13 cellular contexts compared by ENCODE assay signal in genomic region chr1:235902638-235903542, GRCh38. TPM values are rescaled to one million over a fixed set of nuclear protein-coding genes. Genes with fewer than 3 reads are reported as not detected.
DNase-seq lines count a peak whose midpoint lies in the region; ATAC-seq, FAIRE-seq and TF ChIP-seq lines count a peak whose summit lies in the region.
"Had no signal": no experiment of that assay in that cellular context is flagged by ENCODE, and none has a peak within 500 bp of the region (broad histone marks: within the 10 kb centered on the region; RNA-seq: fewer than 3 reads in every experiment).

No MANE protein-coding gene starts in this region.

- peak overlapping the region; percentile 20 for H2AFZ ChIP-seq in astrocyte (ENCODE audit: low read depth, low read length)

- H3K27ac Mint-ChIP-seq in astrocyte (ENCODE audit: unreplicated experiment) = peak overlapping the region; percentile 13
- H3K27ac Mint-ChIP-seq: activated T-helper 17 cell treated with anti-CD3 and anti-CD28 coated beads, Interleukin-2, amount 50 U/mL, for 72 hours; effector memory CD8-positive, alpha-beta T cell; T-helper 1 cell treated with Interleukin-12 subunit alpha and Interleukin-12 subunit beta and Interleukin-4 antibody, amounts not matched to agents 30 μg/mL and 1 μg/mL, for 36 hours had no signal

- FAIRE-seq in HTR-8/SVneo (lab: Jason Lieb, UNC) (peak; percentile 26), astrocyte (lab: Jason Lieb, UNC) (no peak)

- H3K4me3 ChIP-seq in astrocyte (ENCODE audit: insufficient read depth, low read depth, low read length) (no peak overlapping the region), left lung (no peak overlapping the region), gastroesophageal sphincter (no peak overlapping the region)
- H3K4me3 ChIP-seq: skin epidermis had no signal

- H3K27ac ChIP-seq in astrocyte (ENCODE audit: low read depth, low read length) (no peak overlapping the region), left lung (peak overlapping the region; percentile 31 to 40), gastroesophageal sphincter (no peak overlapping the region)

- DNase-seq in AG20443 (ENCODE audit: low spot score) (peak; percentile 53), HTR-8/SVneo (ENCODE audit: insufficient read length, low spot score) (peak; percentile 79), astrocyte (ENCODE audit: low read depth) (peak; percentile 83), left lung (peak; percentile 77 to 79), SHP77 (lab: John Stamatoyannopoulos, UW) (no peak), Kasumi-1 (lab: John Stamatoyannopoulos, UW) (no peak)
- DNase-seq: effector memory CD8-positive, alpha-beta T cell; MV-4-11 had no signal

- ATAC-seq in left lung (peak; percentile 83), HG03342 (IDR thresholded peaks at IDR 0.05; ENCODE audit: unreplicated experiment) (no peak), gastroesophageal sphincter (no peak)
- ATAC-seq: activated T-helper 17 cell treated with anti-CD3 and anti-CD28 coated beads, Interleukin-2, amount 50 U/mL, for 72 hours; effector memory CD8-positive, alpha-beta T cell had no signal

- no peaks in the 10 kb centered on the region for H3K36me3 Mint-ChIP-seq in astrocyte (ENCODE audit: low read depth, unreplicated experiment)

- peak overlapping the region; percentile 55 for H3K4me2 ChIP-seq in astrocyte (ENCODE audit: low read length)

- H3K9me3 Mint-ChIP-seq in astrocyte (ENCODE audit: unreplicated experiment) = no peaks in the 10 kb centered on the region
- H3K9me3 Mint-ChIP-seq: activated T-helper 17 cell treated with anti-CD3 and anti-CD28 coated beads, Interleukin-2, amount 50 U/mL, for 72 hours; effector memory CD8-positive, alpha-beta T cell; T-helper 1 cell treated with Interleukin-12 subunit alpha and Interleukin-12 subunit beta and Interleukin-4 antibody, amounts not matched to agents 30 μg/mL and 1 μg/mL, for 36 hours had no signal

- no peaks in the 10 kb centered on the region for H3K36me3 ChIP-seq in astrocyte (ENCODE audit: insufficient read depth, low read length)
- H3K36me3 ChIP-seq in left lung = no peaks in the 10 kb centered on the region
- H3K36me3 ChIP-seq in gastroesophageal sphincter = no peaks in the 10 kb centered on the region

- TF ChIP-seq CTCF in astrocyte (IDR thresholded peaks at IDR 0.05; ENCODE audit: insufficient read depth, low read depth, low read length) (no peak), left lung (IDR thresholded peaks at IDR 0.05) (no peak), gastroesophageal sphincter (IDR thresholded peaks at IDR 0.05) (no peak)

- intact Hi-C loops in left lung (cut with DNase I) = no loop called here

- no peak for TF ChIP-seq POLR2A in gastroesophageal sphincter (IDR thresholded peaks at IDR 0.05)

- no peaks in the 10 kb centered on the region for H3K9me3 ChIP-seq in astrocyte (ENCODE audit: insufficient read depth, low read depth, low read length)
- H3K9me3 ChIP-seq in left lung = no peaks in the 10 kb centered on the region
- no peaks in the 10 kb centered on the region for H3K9me3 ChIP-seq in gastroesophageal sphincter

- no peak overlapping the region for H3K4me3 Mint-ChIP-seq in astrocyte (ENCODE audit: unreplicated experiment)
- H3K4me3 Mint-ChIP-seq: activated T-helper 17 cell treated with anti-CD3 and anti-CD28 coated beads, Interleukin-2, amount 50 U/mL, for 72 hours; effector memory CD8-positive, alpha-beta T cell; T-helper 1 cell treated with Interleukin-12 subunit alpha and Interleukin-12 subunit beta and Interleukin-4 antibody, amounts not matched to agents 30 μg/mL and 1 μg/mL, for 36 hours had no signal

- H3K4me1 ChIP-seq in astrocyte (ENCODE audit: insufficient read depth, low read length) (peaks cover 22% of the 10 kb centered on the region), left lung (peaks cover 0 to 23% of the 10 kb centered on the region in 2 donors), gastroesophageal sphincter (peaks cover 0 to 4% (median 2%) of the 10 kb centered on the region in 3 donors)

- TF ChIP-seq EP300 in gastroesophageal sphincter (IDR thresholded peaks at IDR 0.05) = no peak

- 53 to 87% methylated on average over 3 to 7 of the region's 7 CpGs for WGBS in gastroesophageal sphincter (ENCODE audit: low coverage in 1 of 2), 2 donors

- H3K9ac ChIP-seq in astrocyte (ENCODE audit: low read length) = no peak overlapping the region

- peaks cover 19% of the 10 kb centered on the region for H3K4me1 Mint-ChIP-seq in astrocyte (ENCODE audit: low read depth, unreplicated experiment)

- no peaks in the 10 kb centered on the region for H3K27me3 ChIP-seq in astrocyte (ENCODE audit: insufficient read depth, low read length)
- no peaks in the 10 kb centered on the region for H3K27me3 ChIP-seq in left lung
- no peaks in the 10 kb centered on the region for H3K27me3 ChIP-seq in gastroesophageal sphincter

- H3K27me3 Mint-ChIP-seq in astrocyte (ENCODE audit: low read depth, unreplicated experiment) = no peaks in the 10 kb centered on the region
- H3K27me3 Mint-ChIP-seq: activated T-helper 17 cell treated with anti-CD3 and anti-CD28 coated beads, Interleukin-2, amount 50 U/mL, for 72 hours; effector memory CD8-positive, alpha-beta T cell had no signal

- H3K79me2 ChIP-seq in astrocyte (ENCODE audit: insufficient read depth, low read length) = no peaks in the 10 kb centered on the region

- no peaks in the 10 kb centered on the region for H4K20me1 ChIP-seq in astrocyte (ENCODE audit: insufficient read depth, low read length)

RNA-seq across cellular contexts. Expression of gene LYST, which starts 36.2 kb away (rescaled TPM):
- total RNA-seq in astrocyte = 12.5 and 15.7 TPM in 2 replicates
- total RNA-seq in left lung = 10 to 100 TPM; 33.4 to 64.9 TPM
- 10 to 100 TPM; 27.4 to 63.5 (median 31.4) TPM for total RNA-seq in gastroesophageal sphincter

Comparison
In these comparisons a context has a peak if more than half of its experiments do, and no peak if none do; other contexts are left out.
1. DNase-seq: peak in AG20443 (single experiment), HTR-8/SVneo (single experiment), astrocyte (single experiment) and left lung (2 of 2); none in SHP77 (0 of 2) and Kasumi-1 (0 of 2).
2. H3K27ac ChIP-seq: peak in left lung (2 of 2); none in astrocyte (single experiment) and gastroesophageal sphincter (0 of 4).